In the genomic region with DNA sequence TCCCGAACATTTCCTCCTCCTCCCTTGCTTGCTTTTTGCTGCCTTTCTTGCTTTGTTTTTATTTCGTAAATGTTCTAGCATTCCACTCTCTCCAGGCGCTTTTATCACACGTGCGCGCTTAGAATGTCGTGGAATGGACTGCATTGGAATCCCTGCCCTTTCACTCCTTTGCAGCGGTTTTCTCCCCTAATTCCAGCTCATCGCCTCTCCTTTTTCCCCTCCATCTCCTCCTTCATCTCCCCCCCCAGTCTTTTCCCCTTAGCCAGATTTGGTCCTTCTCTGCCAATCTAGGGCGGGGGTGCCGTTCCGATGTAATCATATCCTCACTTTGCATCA, we compare ENCODE assay signal across 8 cellular contexts. TPM values are rescaled to one million over a fixed set of nuclear protein-coding genes. Genes with fewer than 3 reads are reported as not detected.
A peak's percentile ranks its signal among the peaks of the same experiment; 100 is the strongest.
DNase-seq lines count a peak whose midpoint lies in the region; ATAC-seq and TF ChIP-seq lines count a peak whose summit lies in the region.

No MANE protein-coding gene starts in this region.

- in situ Hi-C loops in G401 (cut with HindIII; ENCODE audit: low sequenced_read_pairs): no loop called here

- ATAC-seq in HG03095 (IDR thresholded peaks at IDR 0.05; ENCODE audit: unreplicated experiment): no peak

- TF ChIP-seq CTCF in GM12864 (IDR thresholded peaks at IDR 0.05; ENCODE audit: low read depth, low read length, missing control alignments) (no peak), retinal pigment epithelial cell (conservative IDR thresholded peaks at IDR 0.05; ENCODE audit: low read depth, low read length) (no peak)

- H3K4me3 ChIP-seq in GM12864 (ENCODE audit: low read depth, low read length): peak overlapping the region; percentile 90
- peak overlapping the region; percentile 95 for H3K4me3 ChIP-seq in retinal pigment epithelial cell (ENCODE audit: low read length)

- no peak for DNase-seq in GM12864 (ENCODE audit: low read depth)
- peak; percentile 30 for DNase-seq in T follicular helper cell (ENCODE audit: low read depth)
- peak; percentile 8 for DNase-seq in fibroblast of the conjunctiva (ENCODE audit: low read depth)
- no peak for DNase-seq in retinal pigment epithelial cell (ENCODE audit: low read depth)
- no peak for DNase-seq in DMS153 (lab: John Stamatoyannopoulos, UW)
- no peak for DNase-seq in G401 (ENCODE audit: low spot score)
- DNase-seq in NCI-H2171 (lab: John Stamatoyannopoulos, UW): no peak

RNA-seq across cellular contexts. Expression of gene OGT, which starts 0.6 kb away (rescaled TPM):
- total RNA-seq in G401 (2014; rRNA removed; shearing (Covaris generic)): 38.2 and 52.8 TPM in 2 replicates

RNA-seq across cellular contexts. Expression of gene GCNA, which starts 44.8 kb away (rescaled TPM):
- 1.0 and 3.2 TPM in 2 replicates for total RNA-seq in G401 (2014; rRNA removed; shearing (Covaris generic))

Comparison
In these comparisons a context has a peak if more than half of its experiments do, and no peak if none do; other contexts are left out.
1. DNase-seq: peak in T follicular helper cell (single experiment) and fibroblast of the conjunctiva (single experiment); none in GM12864 (single experiment), retinal pigment epithelial cell (single experiment), DMS153 (single experiment), G401 (single experiment) and NCI-H2171 (single experiment).